ENCODE assay signal across 34 cellular contexts in the genomic region with DNA sequence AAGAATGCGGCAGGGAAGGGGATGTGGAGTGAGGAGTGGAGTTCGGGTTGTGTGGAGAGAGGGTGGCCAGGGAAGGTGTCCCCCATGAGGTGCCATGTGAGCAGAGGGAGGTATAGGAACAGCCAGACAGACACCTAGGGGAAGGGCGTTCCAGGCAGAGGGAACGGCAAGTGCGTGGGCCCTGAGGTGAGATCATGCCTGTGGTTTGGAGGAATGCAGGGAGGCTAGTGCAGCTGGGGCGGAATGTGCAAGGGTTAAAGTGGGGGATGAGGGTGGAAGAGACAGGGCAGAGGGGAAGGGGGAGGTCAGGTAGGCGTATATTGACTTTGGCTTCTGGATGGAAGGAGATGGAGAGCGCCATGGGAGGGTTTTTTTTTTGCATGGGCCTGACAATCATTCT. TPM values are rescaled to one million over a fixed set of nuclear protein-coding genes. Genes with fewer than 3 reads are reported as not detected.
DNase-seq lines count a peak whose midpoint lies in the region; ATAC-seq, FAIRE-seq and TF ChIP-seq lines count a peak whose summit lies in the region.
"Had no signal": no experiment of that assay in that cellular context is flagged by ENCODE, and none has a peak within 500 bp of the region (broad histone marks: within the 10 kb centered on the region; RNA-seq: fewer than 3 reads in every experiment).

No MANE protein-coding gene starts in this region.

- H3K27me3 ChIP-seq in RWPE2 (ENCODE audit: insufficient read depth, poor library complexity, severe bottlenecking), result no peaks in the 10 kb centered on the region
- peaks cover 0 to 12% (median 3%) of the 10 kb centered on the region in 3 donors for H3K27me3 ChIP-seq in sigmoid colon
- H3K27me3 ChIP-seq: BLaER1, uterus had no signal

- no peak for TF ChIP-seq POLR2A in sigmoid colon (IDR thresholded peaks at IDR 0.05)

- no peak for DNase-seq in HTR-8/SVneo (ENCODE audit: insufficient read length, low spot score)
- no peak for DNase-seq in RWPE2 (ENCODE audit: low spot score)
- peak; percentile 35 for DNase-seq in sigmoid colon
- DNase-seq in stimulated activated CD4-positive, alpha-beta T cell treated with anti-CD3 and anti-CD28 coated beads, Interleukin-2, amount 100 ng/mL, for 48 hours, result no peak
- DNase-seq in AG08396 (ENCODE audit: low spot score), result no peak
- DNase-seq: activated CD4-positive, alpha-beta T cell treated with anti-CD3 and anti-CD28 coated beads, Interleukin-2, amount 50 U/mL, for 4 hours; activated CD8-positive, alpha-beta memory T cell treated with anti-CD3 and anti-CD28 coated beads, Interleukin-2, amount 10 ng/mL, durations not matched to agents 7 days and 5 days; activated gamma-delta T cell treated with Interleukin-2 at 50 U/mL for 16 hours; activated T-cell treated with anti-CD3 and anti-CD28 coated beads, Interleukin-2, amount 50 U/mL, for 4 hours; DMS 273 treated with DMSO at 0.1 percent for 48 hours; hypothalamus; NCI-H1092 treated with DMSO at 0.1 percent for 48 hours; NCI-H187; NCI-H2171; NCI-H510A treated with DMSO at 0.1 percent for 48 hours; right cardiac atrium; Right ventricle myocardium superior; spleen; stimulated activated CD4-positive, alpha-beta T cell treated with anti-CD3 and anti-CD28 coated beads, Interleukin-2, amount 100 ng/mL, for 24 hours; stimulated activated CD8-positive, alpha-beta memory T cell treated with anti-CD3 and anti-CD28 coated beads, Interleukin-4, amount 100 ng/mL, for 48 hours; stimulated activated naive CD8-positive, alpha-beta T cell treated with anti-CD3 and anti-CD28 coated beads, Interleukin-15, amount 100 ng/mL, for 72 hours; T-helper 2 cell; uterus had no signal

- H3K36me3 ChIP-seq in RWPE2 (ENCODE audit: low read depth) (no peaks in the 10 kb centered on the region), sigmoid colon (no peaks in the 10 kb centered on the region)
- H3K36me3 ChIP-seq: BLaER1, gastroesophageal sphincter, HAP-1, thoracic aorta, uterus had no signal

- TF ChIP-seq CTCF in RWPE2 (IDR thresholded peaks at IDR 0.05; ENCODE audit: poor library complexity, severe bottlenecking), result no peak
- no peak for TF ChIP-seq CTCF in sigmoid colon (IDR thresholded peaks at IDR 0.05)

- H3K4me1 ChIP-seq in RWPE2 (ENCODE audit: insufficient read depth, poor library complexity, severe bottlenecking), result peaks cover 5% of the 10 kb centered on the region
- no peaks in the 10 kb centered on the region for H3K4me1 ChIP-seq in sigmoid colon
- H3K4me1 ChIP-seq: gastroesophageal sphincter, HAP-1, uterus had no signal

- no peak for TF ChIP-seq EP300 in sigmoid colon (IDR thresholded peaks at IDR 0.05)

- intact Hi-C loops in sigmoid colon (cut with DNase I), result no loop called here

- ATAC-seq in RWPE2 (ENCODE audit: low read depth) (peak; percentile 78), esophagus mucosa (peak; percentile 43), GM19328 (IDR thresholded peaks at IDR 0.05; ENCODE audit: unreplicated experiment) (no peak)
- ATAC-seq: activated CD4-positive, CD25-positive, alpha-beta regulatory T cell treated with anti-CD3 and anti-CD28 coated beads, Interleukin-2, amount 50 U/mL, for 24 hours; activated CD8-positive, alpha-beta memory T cell treated with anti-CD3 and anti-CD28 coated beads, Interleukin-2, amount 10 ng/mL, durations not matched to agents 7 days and 5 days; activated T-cell treated with anti-CD3 and anti-CD28 coated beads, Interleukin-2, amount 50 U/mL, for 4 hours; gastroesophageal sphincter; right cardiac atrium; SK-N-SH treated with all-trans-retinoic acid at 6 μM for 48 hours; stimulated activated naive CD8-positive, alpha-beta T cell treated with anti-CD3 and anti-CD28 coated beads, Interleukin-15, amount 100 ng/mL, for 72 hours had no signal

- H3K4me3 ChIP-seq in RWPE2 (ENCODE audit: severe bottlenecking) (no peak overlapping the region), sigmoid colon (no peak overlapping the region)
- H3K4me3 ChIP-seq: BLaER1, gastroesophageal sphincter, HAP-1, spleen, thoracic aorta, uterus had no signal

- H3K27ac ChIP-seq in RWPE2 (ENCODE audit: poor library complexity, severe bottlenecking), result peak overlapping the region; percentile 7
- H3K27ac ChIP-seq in sigmoid colon, result no peak overlapping the region
- H3K27ac ChIP-seq: BLaER1, gastroesophageal sphincter, spleen, thoracic aorta, uterus had no signal

- 74 to 86% methylated on average over 8 of the region's 8 CpGs for WGBS in sigmoid colon, 2 donors

- FAIRE-seq in HTR-8/SVneo (lab: Jason Lieb, UNC), result peak; percentile 82
- FAIRE-seq: endometrium, GM12891 had no signal

- no peaks in the 10 kb centered on the region for H3K9me3 ChIP-seq in RWPE2 (ENCODE audit: severe bottlenecking)
- H3K9me3 ChIP-seq in sigmoid colon, result peaks cover 0 to 2% (median 0%) of the 10 kb centered on the region in 4 donors
- H3K9me3 ChIP-seq: thoracic aorta, uterus had no signal

RNA-seq across cellular contexts. Expression of a gene that starts 31.6 kb away (rescaled TPM):
- total RNA-seq in esophagus mucosa (not detected), sigmoid colon (not detected)
- not detected for polyA plus RNA-seq in sigmoid colon
- total RNA-seq: activated CD8-positive, alpha-beta memory T cell treated with anti-CD3 and anti-CD28 coated beads, Interleukin-2, amount 10 ng/mL, durations not matched to agents 7 days and 5 days; activated T-cell treated with anti-CD3 and anti-CD28 coated beads, Interleukin-2, amount 50 U/mL, for 4 hours; gastroesophageal sphincter; neural crest cell; right cardiac atrium; Right ventricle myocardium superior; thoracic aorta had no signal
- polyA plus RNA-seq: right cardiac atrium, spleen had no signal

RNA-seq across cellular contexts. Expression of a gene that starts 32.4 kb away (rescaled TPM):
- total RNA-seq in esophagus mucosa (not detected), sigmoid colon (not detected)
- under 1 TPM in 2 of 3 donors, not detected in 1; 0.44 to 0.60 TPM for polyA plus RNA-seq in sigmoid colon
- total RNA-seq: neural crest cell had no signal
